Comparison of ENCODE assay signal across 2 cellular contexts in the genomic region with DNA sequence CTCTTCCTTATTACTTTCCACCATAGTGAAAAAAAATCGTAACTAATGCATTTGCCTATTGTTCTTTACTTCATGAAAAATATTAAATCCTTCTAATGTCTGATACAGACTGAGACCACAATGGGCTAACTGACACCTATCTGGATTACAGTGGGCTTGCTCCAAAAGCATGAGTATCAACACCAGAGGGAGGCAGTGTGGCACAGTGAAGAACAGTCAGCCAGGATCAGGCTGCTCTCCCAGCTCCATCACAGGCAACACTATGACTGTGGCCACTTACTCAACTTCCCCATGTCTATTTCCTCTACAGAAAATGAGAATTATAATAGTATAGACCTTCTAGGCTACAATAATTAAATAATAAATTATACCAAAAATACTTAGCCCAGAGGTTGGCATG.
TF ChIP-seq lines count a peak whose summit lies in the region.

No MANE protein-coding gene starts in this region.

TF ChIP-seq in IMR-90, 13 proteins besides CTCF, POLR2A, EP300 and RAD21:
- TF ChIP-seq, protein P1, sequence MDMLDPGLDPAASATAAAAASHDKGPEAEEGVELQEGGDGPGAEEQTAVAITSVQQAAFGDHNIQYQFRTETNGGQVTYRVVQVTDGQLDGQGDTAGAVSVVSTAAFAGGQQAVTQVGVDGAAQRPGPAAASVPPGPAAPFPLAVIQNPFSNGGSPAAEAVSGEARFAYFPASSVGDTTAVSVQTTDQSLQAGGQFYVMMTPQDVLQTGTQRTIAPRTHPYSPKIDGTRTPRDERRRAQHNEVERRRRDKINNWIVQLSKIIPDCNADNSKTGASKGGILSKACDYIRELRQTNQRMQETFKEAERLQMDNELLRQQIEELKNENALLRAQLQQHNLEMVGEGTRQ (IDR thresholded peaks at IDR 0.05; ENCODE audit: low read depth, low read length): no peak
- TF ChIP-seq SMC3 (IDR thresholded peaks at IDR 0.05; ENCODE audit: low read depth, low read length) (no peak), CHD1 (IDR thresholded peaks at IDR 0.05; ENCODE audit: low read depth, low read length) (no peak), CEBPB (IDR thresholded peaks at IDR 0.05; ENCODE audit: low read depth, low read length) (no peak), RCOR1 (IDR thresholded peaks at IDR 0.05; ENCODE audit: insufficient replicate concordance, low read length) (no peak), NFE2L2 (IDR thresholded peaks at IDR 0.05; ENCODE audit: low read depth, low read length) (no peak), RFX5 (IDR thresholded peaks at IDR 0.05; ENCODE audit: low read depth, low read length) (no peak), MAFK (IDR thresholded peaks at IDR 0.05; ENCODE audit: low read depth, low read length) (no peak), BHLHE40 (IDR thresholded peaks at IDR 0.05; ENCODE audit: low read depth, low read length) (no peak), MAZ (IDR thresholded peaks at IDR 0.05; ENCODE audit: borderline replicate concordance, low read depth, low read length) (no peak)
- TF ChIP-seq, protein P2, sequence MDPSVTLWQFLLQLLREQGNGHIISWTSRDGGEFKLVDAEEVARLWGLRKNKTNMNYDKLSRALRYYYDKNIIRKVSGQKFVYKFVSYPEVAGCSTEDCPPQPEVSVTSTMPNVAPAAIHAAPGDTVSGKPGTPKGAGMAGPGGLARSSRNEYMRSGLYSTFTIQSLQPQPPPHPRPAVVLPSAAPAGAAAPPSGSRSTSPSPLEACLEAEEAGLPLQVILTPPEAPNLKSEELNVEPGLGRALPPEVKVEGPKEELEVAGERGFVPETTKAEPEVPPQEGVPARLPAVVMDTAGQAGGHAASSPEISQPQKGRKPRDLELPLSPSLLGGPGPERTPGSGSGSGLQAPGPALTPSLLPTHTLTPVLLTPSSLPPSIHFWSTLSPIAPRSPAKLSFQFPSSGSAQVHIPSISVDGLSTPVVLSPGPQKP (IDR thresholded peaks at IDR 0.05; ENCODE audit: borderline replicate concordance, low read depth, low read length): no peak

TF ChIP-seq in GM12878, 131 proteins besides CTCF, POLR2A, EP300 and RAD21:
- TF ChIP-seq, protein P2 (IDR thresholded peaks at IDR 0.05; ENCODE audit: low read depth, low read length): no peak
- TF ChIP-seq, protein P3, sequence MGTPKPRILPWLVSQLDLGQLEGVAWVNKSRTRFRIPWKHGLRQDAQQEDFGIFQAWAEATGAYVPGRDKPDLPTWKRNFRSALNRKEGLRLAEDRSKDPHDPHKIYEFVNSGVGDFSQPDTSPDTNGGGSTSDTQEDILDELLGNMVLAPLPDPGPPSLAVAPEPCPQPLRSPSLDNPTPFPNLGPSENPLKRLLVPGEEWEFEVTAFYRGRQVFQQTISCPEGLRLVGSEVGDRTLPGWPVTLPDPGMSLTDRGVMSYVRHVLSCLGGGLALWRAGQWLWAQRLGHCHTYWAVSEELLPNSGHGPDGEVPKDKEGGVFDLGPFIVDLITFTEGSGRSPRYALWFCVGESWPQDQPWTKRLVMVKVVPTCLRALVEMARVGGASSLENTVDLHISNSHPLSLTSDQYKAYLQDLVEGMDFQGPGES (IDR thresholded peaks at IDR 0.05): no peak
- TF ChIP-seq ZNF24 (IDR thresholded peaks at IDR 0.05): no peak
